Comparison of ENCODE assay signal across 8 cellular contexts in the genomic region with DNA sequence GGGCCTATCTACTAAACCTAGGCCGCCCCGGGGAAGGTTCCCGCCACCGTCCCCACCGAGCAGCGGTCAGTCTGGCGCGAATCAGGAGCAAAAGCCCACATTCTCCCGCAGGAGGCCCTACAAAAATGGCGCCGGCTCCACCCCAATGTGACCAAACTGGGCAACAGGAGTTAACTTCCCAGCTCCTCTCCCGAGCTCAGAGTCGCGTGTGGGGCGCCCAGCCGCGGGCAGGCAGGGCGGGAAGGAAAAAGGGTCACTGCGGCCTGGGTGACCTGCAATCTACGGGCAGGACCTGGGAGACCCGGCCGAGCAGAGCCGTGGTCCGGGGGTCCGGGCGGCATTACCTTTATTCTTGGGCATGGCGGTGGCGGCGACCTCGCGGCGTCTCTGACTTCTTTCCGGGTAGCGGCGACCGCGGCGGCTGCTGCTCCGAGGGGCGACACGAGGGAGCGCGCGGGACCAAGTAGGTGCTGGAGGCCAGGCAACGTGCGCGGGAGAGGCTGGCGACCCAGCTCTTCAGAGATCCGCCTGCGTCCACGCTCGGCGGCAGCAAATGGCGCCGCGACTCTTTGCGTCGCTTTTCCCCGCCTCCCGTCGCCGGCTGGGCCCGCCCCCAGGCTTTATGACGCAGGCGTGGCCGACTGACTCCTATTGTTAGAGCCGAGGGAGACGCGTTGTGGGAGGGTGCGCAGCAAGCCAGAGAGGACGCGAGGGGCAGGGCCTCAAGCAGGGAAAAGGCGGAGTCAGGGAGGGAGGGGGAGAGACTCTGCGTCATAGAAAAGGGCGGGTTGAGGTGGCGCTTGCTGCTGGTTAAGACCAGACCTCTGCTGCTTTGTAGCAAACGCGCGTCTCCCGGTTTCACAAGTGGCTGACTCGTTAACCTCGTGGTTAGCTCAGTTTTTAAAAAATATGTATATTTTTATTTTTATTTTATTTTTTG. TPM values are rescaled to one million over a fixed set of nuclear protein-coding genes. Genes with fewer than 3 reads are reported as not detected.
DNase-seq lines count a peak whose midpoint lies in the region; ATAC-seq and TF ChIP-seq lines count a peak whose summit lies in the region.

Gene EIF1AX (minus strand): TSS at position 558 of the 940 bp plus-strand sequence. CDS start 198 bp downstream, at position 360.

- peaks cover 0 to 2% (median 0%) of the 10 kb centered on the region in 3 donors for H3K9me3 Mint-ChIP-seq in IgD-negative memory B cell

- TF ChIP-seq CTCF in epithelial cell of esophagus (IDR thresholded peaks at IDR 0.05; ENCODE audit: insufficient read depth, low read depth, low read length, missing control alignments) (no peak), mucosa of descending colon (IDR thresholded peaks at IDR 0.05) (no peak)

- no peaks in the 10 kb centered on the region for H3K9me3 ChIP-seq in mucosa of descending colon

- DNase-seq in DMS 273 treated with DMSO at 0.1 percent for 48 hours (lab: John Stamatoyannopoulos, UW) (peak; percentile 99), OCI-M2 (lab: John Stamatoyannopoulos, UW; ENCODE audit: unreplicated experiment) (peak; percentile 81), activated T-cell treated with anti-CD3 and anti-CD28 coated beads for 4 hours (peak; percentile 89), epithelial cell of esophagus (ENCODE audit: low read depth) (peak; percentile 97), mucosa of descending colon (peak; percentile 95 to 99 (median 96))
- DNase-seq in stimulated activated CD8-positive, alpha-beta memory T cell treated with anti-CD3 and anti-CD28 coated beads, Interleukin-4, amount 100 ng/mL, for 24 hours (ENCODE audit: low read depth): peak; percentile 97

- peaks cover 22 to 28% (median 28%) of the 10 kb centered on the region in 3 donors for H3K4me1 Mint-ChIP-seq in IgD-negative memory B cell

- ATAC-seq in GM21529 (IDR thresholded peaks at IDR 0.05; ENCODE audit: unreplicated experiment) (peak; percentile 99), mucosa of descending colon (peak; percentile 99)

- H3K36me3 ChIP-seq in mucosa of descending colon (ENCODE audit: low read depth): no peaks in the 10 kb centered on the region

- intact Hi-C loops in mucosa of descending colon (cut with DNase I, micrococcal nuclease): no loop called here

- H3K27ac Mint-ChIP-seq in IgD-negative memory B cell: peak within 1 kb of the TSS; percentile 78 to 96 (median 94)

- H3K4me3 ChIP-seq in epithelial cell of esophagus (ENCODE audit: low read length) (peak within 1 kb of the TSS; percentile 75), mucosa of descending colon (peak within 1 kb of the TSS; percentile 74)

- peak within 1 kb of the TSS; percentile 91 to 97 (median 94) for H3K4me3 Mint-ChIP-seq in IgD-negative memory B cell

- no peaks in the 10 kb centered on the region for H3K27me3 Mint-ChIP-seq in IgD-negative memory B cell

- peaks cover 1% of the 10 kb centered on the region for H3K36me3 Mint-ChIP-seq in IgD-negative memory B cell

- H3K4me1 ChIP-seq in mucosa of descending colon (ENCODE audit: low read depth): peaks cover 3% of the 10 kb centered on the region

RNA-seq across cellular contexts. Expression of gene EIF1AX, which starts in this region (rescaled TPM):
- 89.0 TPM for polyA plus RNA-seq in IgD-negative memory B cell
- total RNA-seq in mucosa of descending colon: 10 to 100 TPM; 42.2 to 78.0 (median 69.0) TPM

Comparison
In these comparisons a context has a peak if more than half of its experiments do, and no peak if none do; other contexts are left out.
1. Peak in every context shown above with its lines: DNase-seq, ATAC-seq and H3K4me3 ChIP-seq.